In genomic region chr6:28775405-28776129, GRCh38 we compare ENCODE assay signal across 10 cellular contexts.
DNase-seq lines count a peak whose midpoint lies in the region; ATAC-seq, FAIRE-seq and TF ChIP-seq lines count a peak whose summit lies in the region.
"Had no signal": no experiment of that assay in that cellular context is flagged by ENCODE, and none has a peak within 500 bp of the region (broad histone marks: within the 10 kb centered on the region; RNA-seq: fewer than 3 reads in every experiment).

No MANE protein-coding gene starts in this region.

- no peak overlapping the region for H3K4me3 Mint-ChIP-seq in activated T-cell treated with anti-CD3 and anti-CD28 coated beads, Interleukin-2, amount 50 U/mL, for 24 hours
- no peak overlapping the region for H3K4me3 Mint-ChIP-seq in T-helper 17 cell

- H3K9me3 Mint-ChIP-seq in activated T-cell treated with anti-CD3 and anti-CD28 coated beads, Interleukin-2, amount 50 U/mL, for 24 hours, result peaks cover 26% of the 10 kb centered on the region

- dilution Hi-C loops in endothelial cell of umbilical vein (cut with MboI; ENCODE audit: extremely low pct_ligation_motif_present, low sequenced_read_pairs), result no loop called here

- H3K27me3 ChIP-seq in endothelial cell of umbilical vein (ENCODE audit: control insufficient read depth in 2 of 2, insufficient read depth in 2 of 2, low read length in 2 of 2), result peaks cover 77 to 94% of the 10 kb centered on the region in 2 experiments

- no peak overlapping the region for H3K4me2 ChIP-seq in endothelial cell of umbilical vein (ENCODE audit: insufficient read depth, low read length)

- H3K4me3 ChIP-seq in endothelial cell of umbilical vein (replicated peaks in 1 of 3; ENCODE audit: insufficient read depth in 1 of 3, low read depth in 1 of 3, low read length in 3 of 3), result no peak overlapping the region
- H3K4me3 ChIP-seq: suprapubic skin had no signal

- POLR2A ChIA-PET in endothelial cell of umbilical vein (lab: Charles Lee), result no interaction called here

- TF ChIP-seq CTCF in endothelial cell of umbilical vein (IDR thresholded peaks at IDR 0.05; ENCODE audit: extremely low read depth in 1 of 2, insufficient read depth in 1 of 2, low read depth in 1 of 2, low read length in 2 of 2), result no peak

- DNase-seq in activated T-cell treated with anti-CD3 and anti-CD28 coated beads, Interleukin-2, amount 50 U/mL, for 24 hours, result no peak
- DNase-seq in activated T-cell treated with anti-CD3 and anti-CD28 coated beads for 4 hours (no peak), T-helper 17 cell (no peak), endothelial cell of umbilical vein (ENCODE audit: low read depth, low spot score) (no peak), retina (peak; percentile 36), DMS153 treated with DMSO at 0.1 percent for 48 hours (lab: John Stamatoyannopoulos, UW; ENCODE audit: unreplicated experiment) (no peak), NCI-H2227 treated with DMSO at 0.1 percent for 48 hours (lab: John Stamatoyannopoulos, UW) (no peak)
- DNase-seq: NCI-H1417 had no signal

- TF ChIP-seq POLR2A in endothelial cell of umbilical vein (IDR thresholded peaks at IDR 0.05; ENCODE audit: low read depth, low read length), result no peak

- H2AFZ ChIP-seq in endothelial cell of umbilical vein (ENCODE audit: low read depth, low read length), result no peak overlapping the region

- no peaks in the 10 kb centered on the region for H3K36me3 Mint-ChIP-seq in activated T-cell treated with anti-CD3 and anti-CD28 coated beads, Interleukin-2, amount 50 U/mL, for 24 hours (ENCODE audit: low read depth)
- H3K36me3 Mint-ChIP-seq in T-helper 17 cell (ENCODE audit: low read depth), result peaks cover 5% of the 10 kb centered on the region

- CTCF ChIA-PET in endothelial cell of umbilical vein (lab: Charles Lee), result no interaction called here

- H3K27ac Mint-ChIP-seq in activated T-cell treated with anti-CD3 and anti-CD28 coated beads, Interleukin-2, amount 50 U/mL, for 24 hours, result peak overlapping the region; percentile 59
- peak overlapping the region; percentile 86 for H3K27ac Mint-ChIP-seq in T-helper 17 cell

- no peaks in the 10 kb centered on the region for H3K36me3 ChIP-seq in endothelial cell of umbilical vein (ENCODE audit: control insufficient read depth in 2 of 2, extremely low read depth in 1 of 2, insufficient read depth in 2 of 2, low read length in 2 of 2)
- H3K36me3 ChIP-seq: suprapubic skin had no signal

- no peak for FAIRE-seq in endothelial cell of umbilical vein (lab: Jason Lieb, UNC)

- no peaks in the 10 kb centered on the region for H3K4me1 ChIP-seq in endothelial cell of umbilical vein (ENCODE audit: control insufficient read depth, extremely low read depth, insufficient read depth, low read length)
- H3K4me1 ChIP-seq: suprapubic skin had no signal

- intact Hi-C loops in endothelial cell of umbilical vein (cut with micrococcal nuclease), result no loop called here

- no peaks in the 10 kb centered on the region for H4K20me1 ChIP-seq in endothelial cell of umbilical vein (replicated peaks; ENCODE audit: control insufficient read depth, extremely low read depth, insufficient read depth, low read length)

- H3K4me1 Mint-ChIP-seq in activated T-cell treated with anti-CD3 and anti-CD28 coated beads, Interleukin-2, amount 50 U/mL, for 24 hours (ENCODE audit: low read depth), result peaks cover 11% of the 10 kb centered on the region
- peaks cover 8% of the 10 kb centered on the region for H3K4me1 Mint-ChIP-seq in T-helper 17 cell

- peaks cover 97% of the 10 kb centered on the region for H3K27me3 Mint-ChIP-seq in activated T-cell treated with anti-CD3 and anti-CD28 coated beads, Interleukin-2, amount 50 U/mL, for 24 hours
- peaks cover 85% of the 10 kb centered on the region for H3K27me3 Mint-ChIP-seq in T-helper 17 cell

- H3K79me2 ChIP-seq in endothelial cell of umbilical vein (ENCODE audit: control insufficient read depth, insufficient read depth, low read length), result no peaks in the 10 kb centered on the region

- H3K27ac ChIP-seq in endothelial cell of umbilical vein (ENCODE audit: insufficient read depth, low read depth, low read length), result no peak overlapping the region
- H3K27ac ChIP-seq: suprapubic skin had no signal

- no TSS peak for BruUV-seq in endothelial cell of umbilical vein (replicated peaks; lab: Mats Ljungman, UMichigan)

- ATAC-seq in T-helper 17 cell, result no peak
- ATAC-seq in HG02885 (IDR thresholded peaks at IDR 0.05; ENCODE audit: poor library complexity, unreplicated experiment), result no peak

- H3K9me3 ChIP-seq in T-helper 17 cell (ENCODE audit: control insufficient read depth, low read length, poor library complexity, severe bottlenecking) (peaks cover 21% of the 10 kb centered on the region), endothelial cell of umbilical vein (replicated peaks; ENCODE audit: control insufficient read depth, insufficient read depth, low read length) (no peaks in the 10 kb centered on the region)
- H3K9me3 ChIP-seq: suprapubic skin had no signal

- H3K9me1 ChIP-seq in endothelial cell of umbilical vein (replicated peaks; ENCODE audit: control insufficient read depth, extremely low read depth, insufficient read depth, low read length), result no peaks in the 10 kb centered on the region

- no peak overlapping the region for H3K9ac ChIP-seq in endothelial cell of umbilical vein (replicated peaks; ENCODE audit: extremely low read depth, insufficient read depth, low read length)

TF ChIP-seq in endothelial cell of umbilical vein, 7 proteins besides CTCF, POLR2A, EP300 and RAD21:
- TF ChIP-seq MAX (IDR thresholded peaks at IDR 0.05; ENCODE audit: insufficient read depth, insufficient read length), result no peak
- peak; percentile 24 for TF ChIP-seq EZH2 (IDR thresholded peaks at IDR 0.05; ENCODE audit: borderline replicate concordance, low read depth, low read length, severe bottlenecking)
